Comparison of ENCODE assay signal across 14 cellular contexts in genomic region chr2:180823546-180824141, GRCh38.
DNase-seq lines count a peak whose midpoint lies in the region; ATAC-seq lines count a peak whose summit lies in the region.
"Had no signal": no experiment of that assay in that cellular context is flagged by ENCODE, and none has a peak within 500 bp of the region (broad histone marks: within the 10 kb centered on the region; RNA-seq: fewer than 3 reads in every experiment).

No MANE protein-coding gene starts in this region.

- H3K4me3 Mint-ChIP-seq in stimulated activated naive CD8-positive, alpha-beta T cell treated with anti-CD3 and anti-CD28 coated beads, Interleukin-15, amount 100 ng/mL, for 72 hours: no peak overlapping the region

- H3K27ac Mint-ChIP-seq in stimulated activated naive CD8-positive, alpha-beta T cell treated with anti-CD3 and anti-CD28 coated beads, Interleukin-15, amount 100 ng/mL, for 72 hours: no peak overlapping the region

- peaks cover 13% of the 10 kb centered on the region for H3K27me3 Mint-ChIP-seq in stimulated activated naive CD8-positive, alpha-beta T cell treated with anti-CD3 and anti-CD28 coated beads, Interleukin-15, amount 100 ng/mL, for 72 hours

- DNase-seq in AG08395 (ENCODE audit: low spot score) (peak; percentile 24), SW480 (ENCODE audit: low spot score) (peak; percentile 18), glomerular visceral epithelial cell (ENCODE audit: extremely low spot score) (peak; percentile 64), hippocampal formation (lab: John Stamatoyannopoulos, UW) (no peak)
- DNase-seq in stimulated activated CD4-positive, alpha-beta T cell treated with anti-CD3 and anti-CD28 coated beads, Interleukin-4, amount 100 ng/mL, for 1 hour: no peak
- DNase-seq in stimulated activated naive CD8-positive, alpha-beta T cell treated with anti-CD3 and anti-CD28 coated beads, Interleukin-15, amount 100 ng/mL, for 72 hours: no peak
- DNase-seq: activated naive CD4-positive, alpha-beta T cell treated with anti-CD3 and anti-CD28 coated beads, Interleukin-2, amount 50 U/mL, for 16 hours; AML-193; GOT3; NCI-H1048; NCI-H446 treated with DMSO at 0.1 percent for 48 hours; upper lobe of right lung had no signal

- H3K9me3 Mint-ChIP-seq in stimulated activated naive CD8-positive, alpha-beta T cell treated with anti-CD3 and anti-CD28 coated beads, Interleukin-15, amount 100 ng/mL, for 72 hours: no peaks in the 10 kb centered on the region

- no peaks in the 10 kb centered on the region for H3K4me1 Mint-ChIP-seq in stimulated activated naive CD8-positive, alpha-beta T cell treated with anti-CD3 and anti-CD28 coated beads, Interleukin-15, amount 100 ng/mL, for 72 hours

- ATAC-seq in HG02798 (IDR thresholded peaks at IDR 0.05; ENCODE audit: poor library complexity, unreplicated experiment): peak; percentile 47
- no peak for ATAC-seq in GM19463 (IDR thresholded peaks at IDR 0.05; ENCODE audit: unreplicated experiment)
- no peak for ATAC-seq in stimulated activated naive CD8-positive, alpha-beta T cell treated with anti-CD3 and anti-CD28 coated beads, Interleukin-15, amount 100 ng/mL, for 72 hours
- ATAC-seq: upper lobe of right lung had no signal

Comparison
In these comparisons a context has a peak if more than half of its experiments do, and no peak if none do; other contexts are left out.
1. DNase-seq: peak in AG08395 (single experiment), SW480 (single experiment) and glomerular visceral epithelial cell (single experiment); none in hippocampal formation (0 of 2), stimulated activated CD4-positive, alpha-beta T cell treated with anti-CD3 and anti-CD28 coated beads, Interleukin-4, amount 100 ng/mL, for 1 hour (single experiment) and stimulated activated naive CD8-positive, alpha-beta T cell treated with anti-CD3 and anti-CD28 coated beads, Interleukin-15, amount 100 ng/mL, for 72 hours (0 of 2).